Comparison of ENCODE assay signal across 1 cellular context in genomic region chr1:145995964-145996432, GRCh38.
TF ChIP-seq lines count a peak whose summit lies in the region.

No MANE protein-coding gene starts in this region.

TF ChIP-seq in endothelial cell of umbilical vein, 7 proteins besides CTCF, POLR2A, EP300 and RAD21 (continued from another document):
- TF ChIP-seq JUN (IDR thresholded peaks at IDR 0.05; ENCODE audit: borderline replicate concordance, insufficient read depth, insufficient read length, low read depth): no peak
- no peak for TF ChIP-seq FOS (IDR thresholded peaks at IDR 0.05; ENCODE audit: borderline replicate concordance, insufficient read depth, low read length)
- no peak for TF ChIP-seq MAX (IDR thresholded peaks at IDR 0.05; ENCODE audit: insufficient read depth, insufficient read length)
- TF ChIP-seq MYC (IDR thresholded peaks at IDR 0.05; ENCODE audit: low read depth, low read length): no peak
- no peak for TF ChIP-seq POLR2AphosphoS5 (IDR thresholded peaks at IDR 0.05; ENCODE audit: insufficient read depth, low read depth, low read length)
- no peak for TF ChIP-seq EZH2 (IDR thresholded peaks at IDR 0.05; ENCODE audit: borderline replicate concordance, low read depth, low read length, severe bottlenecking)
